1 cellular context compared by ENCODE assay signal in genomic region chr12:122064780-122065588, GRCh38.
TF ChIP-seq lines count a peak whose summit lies in the region.

No MANE protein-coding gene starts in this region.

TF ChIP-seq in SK-N-SH, 30 proteins besides CTCF, POLR2A, EP300 and RAD21 (continued from another document):
- TF ChIP-seq PBX3 (IDR thresholded peaks at IDR 0.05) (peak; percentile 98), SIN3A (IDR thresholded peaks at IDR 0.05; ENCODE audit: borderline replicate concordance, low read depth, low read length) (0 out of 2 replicates have a peak, but pooled peaks have one; percentile 8), FOSL2 (IDR thresholded peaks at IDR 0.05; ENCODE audit: borderline replicate concordance, low read depth) (peak; percentile 22; the same call in 1 of the 2 replicates), YY1 (IDR thresholded peaks at IDR 0.05; ENCODE audit: low read depth) (no peak), CHD2 (IDR thresholded peaks at IDR 0.05; ENCODE audit: low read length, partially characterized antibody) (no peak), JUND (IDR thresholded peaks at IDR 0.05) (0 out of 2 replicates have a peak, but pooled peaks have one; percentile 4), NFIC (IDR thresholded peaks at IDR 0.05; ENCODE audit: borderline replicate concordance) (no peak), FOXM1 (IDR thresholded peaks at IDR 0.05; ENCODE audit: low read depth) (no peak), GABPA (IDR thresholded peaks at IDR 0.05; ENCODE audit: low read depth) (peak; percentile 27; the same call in 1 of the 2 replicates), GATA2 (CRISPR knock-in tag; IDR thresholded peaks at IDR 0.05) (no peak), MAX (IDR thresholded peaks at IDR 0.05; ENCODE audit: low read depth) (0 out of 2 replicates have a peak, but pooled peaks have one; percentile 10), ZBTB33 (IDR thresholded peaks at IDR 0.05; ENCODE audit: borderline replicate concordance, low read depth) (no peak), TCF12 (IDR thresholded peaks at IDR 0.05) (peak; percentile 52)
